Comparison of ENCODE assay signal across 8 cellular contexts in genomic region chr1:16913616-16913865, GRCh38. TPM values are rescaled to one million over a fixed set of nuclear protein-coding genes. Genes with fewer than 3 reads are reported as not detected.
A peak's percentile ranks its signal among the peaks of the same experiment; 100 is the strongest.
DNase-seq lines count a peak whose midpoint lies in the region; ATAC-seq and TF ChIP-seq lines count a peak whose summit lies in the region.

No MANE protein-coding gene starts in this region.

- peak overlapping the region in 1 of 2 donors; percentile 30 for H3K27ac ChIP-seq in liver (ENCODE audit: low read depth in 1 of 2, low read length in 2 of 2)
- H3K27ac ChIP-seq in thyroid gland, result peak overlapping the region in 2 of 3 donors; percentile 59 to 68

- intact Hi-C loops in thyroid gland (cut with DNase I), result no loop called here

- 5% methylated on average over 19 of the region's 19 CpGs for WGBS in liver
- 3% methylated on average over 19 of the region's 19 CpGs for WGBS in thyroid gland, 2 donors

- H3K27ac Mint-ChIP-seq in activated CD8-positive, alpha-beta memory T cell treated with anti-CD3 and anti-CD28 coated beads, Interleukin-2, amount 10 ng/mL, durations not matched to agents 7 days and 5 days, result peak overlapping the region; percentile 57
- peak overlapping the region; percentile 39 for H3K27ac Mint-ChIP-seq in activated naive CD8-positive, alpha-beta T cell treated with anti-CD3 and anti-CD28 coated beads, Interleukin-2, amount 50 U/mL, for 24 hours

- H3K27me3 ChIP-seq in liver (ENCODE audit: control insufficient read depth in 4 of 4, insufficient read depth in 4 of 4, low read length in 3 of 4) (no peaks in the 10 kb centered on the region), thyroid gland (no peaks in the 10 kb centered on the region)

- no peaks in the 10 kb centered on the region for H3K36me3 Mint-ChIP-seq in activated CD8-positive, alpha-beta memory T cell treated with anti-CD3 and anti-CD28 coated beads, Interleukin-2, amount 10 ng/mL, durations not matched to agents 7 days and 5 days
- no peaks in the 10 kb centered on the region for H3K36me3 Mint-ChIP-seq in activated naive CD8-positive, alpha-beta T cell treated with anti-CD3 and anti-CD28 coated beads, Interleukin-2, amount 50 U/mL, for 24 hours (ENCODE audit: low read depth)

- H3K9me3 ChIP-seq in liver (ENCODE audit: control insufficient read depth in 4 of 4, low read length in 3 of 4) (no peaks in the 10 kb centered on the region), thyroid gland (no peaks in the 10 kb centered on the region)

- no peaks in the 10 kb centered on the region for H3K9me3 Mint-ChIP-seq in activated CD8-positive, alpha-beta memory T cell treated with anti-CD3 and anti-CD28 coated beads, Interleukin-2, amount 10 ng/mL, durations not matched to agents 7 days and 5 days (ENCODE audit: low read depth)
- H3K9me3 Mint-ChIP-seq in activated naive CD8-positive, alpha-beta T cell treated with anti-CD3 and anti-CD28 coated beads, Interleukin-2, amount 50 U/mL, for 24 hours, result no peaks in the 10 kb centered on the region

- ATAC-seq in activated CD8-positive, alpha-beta memory T cell treated with anti-CD3 and anti-CD28 coated beads, Interleukin-2, amount 10 ng/mL, durations not matched to agents 7 days and 5 days, result no peak
- no peak for ATAC-seq in activated naive CD8-positive, alpha-beta T cell treated with anti-CD3 and anti-CD28 coated beads, Interleukin-2, amount 50 U/mL, for 24 hours
- ATAC-seq in HG03432 (IDR thresholded peaks at IDR 0.05; ENCODE audit: unreplicated experiment), result no peak
- no peak for ATAC-seq in HG03045 (IDR thresholded peaks at IDR 0.05; ENCODE audit: unreplicated experiment)

- H3K4me1 ChIP-seq in liver (ENCODE audit: control insufficient read depth in 4 of 4, insufficient read depth in 4 of 4, low read length in 3 of 4) (peaks cover 8 to 28% (median 17%) of the 10 kb centered on the region in 4 donors), thyroid gland (peaks cover 15 to 16% of the 10 kb centered on the region in 2 donors)

- H3K9ac ChIP-seq in liver (ENCODE audit: low read depth in 1 of 2, low read length in 2 of 2), result peak overlapping the region in 1 of 2 donors; percentile 24

- H3K4me3 ChIP-seq in liver (ENCODE audit: low read depth in 1 of 3, low read length in 3 of 3) (peak overlapping the region; percentile 18 to 90 (median 70)), thyroid gland (replicated peaks in 1 of 3) (peak overlapping the region in 1 of 3 donors; percentile 29)

- peaks cover 28% of the 10 kb centered on the region for H3K4me1 Mint-ChIP-seq in activated CD8-positive, alpha-beta memory T cell treated with anti-CD3 and anti-CD28 coated beads, Interleukin-2, amount 10 ng/mL, durations not matched to agents 7 days and 5 days
- peaks cover 31% of the 10 kb centered on the region for H3K4me1 Mint-ChIP-seq in activated naive CD8-positive, alpha-beta T cell treated with anti-CD3 and anti-CD28 coated beads, Interleukin-2, amount 50 U/mL, for 24 hours

- peaks cover 14% of the 10 kb centered on the region for H3K27me3 Mint-ChIP-seq in activated CD8-positive, alpha-beta memory T cell treated with anti-CD3 and anti-CD28 coated beads, Interleukin-2, amount 10 ng/mL, durations not matched to agents 7 days and 5 days
- H3K27me3 Mint-ChIP-seq in activated naive CD8-positive, alpha-beta T cell treated with anti-CD3 and anti-CD28 coated beads, Interleukin-2, amount 50 U/mL, for 24 hours, result no peaks in the 10 kb centered on the region

- no peak for DNase-seq in activated CD8-positive, alpha-beta memory T cell treated with anti-CD3 and anti-CD28 coated beads, Interleukin-2, amount 10 ng/mL, durations not matched to agents 7 days and 5 days
- no peak for DNase-seq in activated CD8-positive, alpha-beta memory T cell treated with anti-CD3 and anti-CD28 coated beads, Interleukin-2, amount 50 U/mL, for 4 hours
- DNase-seq in activated naive CD8-positive, alpha-beta T cell treated with anti-CD3 and anti-CD28 coated beads, Interleukin-2, amount 50 U/mL, for 24 hours, result no peak
- DNase-seq in thyroid gland, result no peak
- DNase-seq in activated CD8-positive, alpha-beta memory T cell treated with anti-CD3 and anti-CD28 coated beads, Interleukin-2, amount 50 U/mL, for 48 hours, result no peak

- peak overlapping the region; percentile 70 for H3K4me3 Mint-ChIP-seq in activated CD8-positive, alpha-beta memory T cell treated with anti-CD3 and anti-CD28 coated beads, Interleukin-2, amount 10 ng/mL, durations not matched to agents 7 days and 5 days
- H3K4me3 Mint-ChIP-seq in activated naive CD8-positive, alpha-beta T cell treated with anti-CD3 and anti-CD28 coated beads, Interleukin-2, amount 50 U/mL, for 24 hours, result peak overlapping the region; percentile 77

- TF ChIP-seq CTCF in liver (IDR thresholded peaks at IDR 0.05; ENCODE audit: low read depth, low read length, missing input control), result no peak
- TF ChIP-seq CTCF in thyroid gland (IDR thresholded peaks at IDR 0.05), result no peak

- CTCF ChIA-PET in activated CD8-positive, alpha-beta memory T cell treated with anti-CD3 and anti-CD28 coated beads, Interleukin-2, amount 10 ng/mL, durations not matched to agents 7 days and 5 days (lab: Charles Lee), result no interaction called here

- TF ChIP-seq POLR2A in thyroid gland (IDR thresholded peaks at IDR 0.05), result no peak

- TF ChIP-seq RAD21 in liver (IDR thresholded peaks at IDR 0.05), result no peak

- H3K36me3 ChIP-seq in liver (ENCODE audit: control insufficient read depth in 4 of 4, insufficient read depth in 3 of 4, low read depth in 1 of 4, low read length in 3 of 4), result no peaks in the 10 kb centered on the region
- H3K36me3 ChIP-seq in thyroid gland, result no peaks in the 10 kb centered on the region

TF ChIP-seq in liver, 16 proteins besides CTCF, POLR2A, EP300 and RAD21:
- TF ChIP-seq ATF3 (IDR thresholded peaks at IDR 0.05), result no peak
- peak in 1 of 2 donors; percentile 14 for TF ChIP-seq RXRA (IDR thresholded peaks at IDR 0.05)
- TF ChIP-seq, protein P1, sequence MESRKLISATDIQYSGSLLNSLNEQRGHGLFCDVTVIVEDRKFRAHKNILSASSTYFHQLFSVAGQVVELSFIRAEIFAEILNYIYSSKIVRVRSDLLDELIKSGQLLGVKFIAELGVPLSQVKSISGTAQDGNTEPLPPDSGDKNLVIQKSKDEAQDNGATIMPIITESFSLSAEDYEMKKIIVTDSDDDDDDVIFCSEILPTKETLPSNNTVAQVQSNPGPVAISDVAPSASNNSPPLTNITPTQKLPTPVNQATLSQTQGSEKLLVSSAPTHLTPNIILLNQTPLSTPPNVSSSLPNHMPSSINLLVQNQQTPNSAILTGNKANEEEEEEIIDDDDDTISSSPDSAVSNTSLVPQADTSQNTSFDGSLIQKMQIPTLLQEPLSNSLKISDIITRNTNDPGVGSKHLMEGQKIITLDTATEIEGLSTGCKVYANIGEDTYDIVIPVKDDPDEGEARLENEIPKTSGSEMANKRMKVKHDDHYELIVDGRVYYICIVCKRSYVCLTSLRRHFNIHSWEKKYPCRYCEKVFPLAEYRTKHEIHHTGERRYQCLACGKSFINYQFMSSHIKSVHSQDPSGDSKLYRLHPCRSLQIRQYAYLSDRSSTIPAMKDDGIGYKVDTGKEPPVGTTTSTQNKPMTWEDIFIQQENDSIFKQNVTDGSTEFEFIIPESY (IDR thresholded peaks at IDR 0.05), result no peak
TF ChIP-seq in liver: peak in this region for 1.

RNA-seq across cellular contexts. Expression of gene CROCC, which starts 8.2 kb away (rescaled TPM):
- 10 to 100 TPM; 20.5 to 26.6 TPM for total RNA-seq in activated CD8-positive, alpha-beta memory T cell treated with anti-CD3 and anti-CD28 coated beads, Interleukin-2, amount 10 ng/mL, durations not matched to agents 7 days and 5 days
- 1 to 10 TPM; 6.3 to 8.3 TPM for total RNA-seq in liver
- polyA plus RNA-seq in liver, result 1 to 10 TPM; 2.9 to 3.9 TPM
- 10 to 100 TPM; 15.2 to 33.1 (median 22.1) TPM for total RNA-seq in thyroid gland

RNA-seq across cellular contexts. Expression of gene RNU1-2, which starts 17.8 kb away (rescaled TPM):
- 1,000 to 10,000 TPM in 1 of 2 experiments, 100 to 1,000 TPM in 1; 922 to 3,744 TPM for total RNA-seq in activated CD8-positive, alpha-beta memory T cell treated with anti-CD3 and anti-CD28 coated beads, Interleukin-2, amount 10 ng/mL, durations not matched to agents 7 days and 5 days
- total RNA-seq in liver (under 1 TPM; under 0.01 TPM), thyroid gland (under 1 TPM; under 0.01 TPM)
- 10 to 100 TPM in 1 of 2 donors, not detected in 1; 16.7 TPM for polyA plus RNA-seq in liver

Comparison
In these comparisons a context has a peak if more than half of its experiments do, and no peak if none do; other contexts are left out.
1. RNA of gene RNU1-2, which starts 17.8 kb away (total RNA-seq): 922 to 3,744 TPM in activated CD8-positive, alpha-beta memory T cell treated with anti-CD3 and anti-CD28 coated beads, Interleukin-2, amount 10 ng/mL, durations not matched to agents 7 days and 5 days; under 0.01 TPM in liver and under 0.01 TPM in thyroid gland; every median in the first group is over 100 times any median in the second.